Comparison of ENCODE assay signal across 8 cellular contexts in genomic region chr1:212814989-212815388, GRCh38. TPM values are rescaled to one million over a fixed set of nuclear protein-coding genes. Genes with fewer than 3 reads are reported as not detected.
DNase-seq lines count a peak whose midpoint lies in the region; ATAC-seq, FAIRE-seq and TF ChIP-seq lines count a peak whose summit lies in the region.

No MANE protein-coding gene starts in this region.

- RAD21 ChIA-PET in GM12878 (lab: Charles Lee; ENCODE audit: unreplicated experiment) = interaction anchor here (0.6 to 1.5 kb wide), 39 partner anchors 10 to 338 kb away, joined by 3 to 60 read pairs (median 4); partner anchors contain the start of gene FLVCR1

- CTCF ChIA-PET in Caco-2 (lab: Charles Lee) (interaction anchor here (0.9 to 1.4 kb wide), 4 partner anchors 13 to 46 kb away, joined by 3 to 10 read pairs (median 6); partner anchors contain the start of gene FLVCR1), GM12878 (lab: Yijun Ruan, JAX) (interaction anchor here (0.6 to 3.1 kb wide), 63 partner anchors 8 to 356 kb away, joined by 3 to 105 read pairs (median 4); partner anchors contain the start of gene FLVCR1)

- H3K27ac ChIP-seq in GM12878 (ENCODE audit: control insufficient read depth, insufficient read depth) = no peak overlapping the region

- no peaks in the 10 kb centered on the region for H3K9me3 ChIP-seq in Caco-2
- no peaks in the 10 kb centered on the region for H3K9me3 ChIP-seq in GM12878 (replicated peaks; ENCODE audit: control insufficient read depth, insufficient read depth, low read length)

- FAIRE-seq in GM12878 (lab: Jason Lieb, UNC) = no peak

- peak in 1 of 2 experiments; percentile 41 for DNase-seq in Caco-2
- no peak for DNase-seq in HFFc6
- no peak for DNase-seq in GM12878 (ENCODE audit: low read depth, low spot score)
- DNase-seq in midbrain (lab: John Stamatoyannopoulos, UW) = peak; percentile 71
- DNase-seq in effector memory CD8-positive, alpha-beta T cell = no peak
- DNase-seq in posterior cingulate gyrus = no peak
- DNase-seq in NCI-H2171 (lab: John Stamatoyannopoulos, UW) = no peak
- DNase-seq in NCI-H187 treated with DMSO at 0.1 percent for 48 hours (lab: John Stamatoyannopoulos, UW) = no peak

- no peak overlapping the region for H3K27ac Mint-ChIP-seq in Caco-2 (ENCODE audit: unreplicated experiment)
- H3K27ac Mint-ChIP-seq in HFFc6 = no peak overlapping the region
- H3K27ac Mint-ChIP-seq in effector memory CD8-positive, alpha-beta T cell = no peak overlapping the region

- H3K27me3 Mint-ChIP-seq in Caco-2 (ENCODE audit: insufficient read depth, unreplicated experiment) = no peaks in the 10 kb centered on the region
- H3K27me3 Mint-ChIP-seq in HFFc6 (ENCODE audit: insufficient read depth) = no peaks in the 10 kb centered on the region; the same call in 1 of the 2 replicates
- H3K27me3 Mint-ChIP-seq in effector memory CD8-positive, alpha-beta T cell = no peaks in the 10 kb centered on the region

- TF ChIP-seq POLR2A in GM12878 (IDR thresholded peaks at IDR 0.05; ENCODE audit: low read depth, low read length) = no peak

- H3K36me3 ChIP-seq in Caco-2 (ENCODE audit: control insufficient read depth, insufficient read depth, low read length) = no peaks in the 10 kb centered on the region
- peaks cover 0 to 3% of the 10 kb centered on the region in 2 experiments; a peak in 3 of 4 replicates for H3K36me3 ChIP-seq in GM12878 (ENCODE audit: control insufficient read depth in 2 of 2, insufficient read depth in 2 of 2, low read length in 1 of 2)

- peak; percentile 60 for TF ChIP-seq RAD21 in GM12878 (IDR thresholded peaks at IDR 0.05; ENCODE audit: insufficient read depth, low read depth, low read length)

- no peak overlapping the region for H2AFZ ChIP-seq in GM12878 (ENCODE audit: control insufficient read depth, low read depth, low read length)

- H3K4me1 Mint-ChIP-seq in Caco-2 (ENCODE audit: low read depth, unreplicated experiment) (peaks cover 14% of the 10 kb centered on the region), HFFc6 (ENCODE audit: low read depth) (peaks cover 7% of the 10 kb centered on the region)
- H3K4me1 Mint-ChIP-seq in effector memory CD8-positive, alpha-beta T cell (ENCODE audit: low read depth in 2 of 2) = no peaks in the 10 kb centered on the region

- 39% methylated on average over 5 of the region's 5 CpGs for WGBS in GM12878 (ENCODE audit: insufficient coverage, insufficient replicate concordance, low lambda C conversion rate, missing lambda C conversion rate)

- H3K4me3 Mint-ChIP-seq in Caco-2 (ENCODE audit: unreplicated experiment) = no peak overlapping the region
- H3K4me3 Mint-ChIP-seq in HFFc6 = no peak overlapping the region
- no peak overlapping the region for H3K4me3 Mint-ChIP-seq in effector memory CD8-positive, alpha-beta T cell

- H3K4me2 ChIP-seq in GM12878 (ENCODE audit: control insufficient read depth, insufficient read depth) = no peak overlapping the region

- TF ChIP-seq EP300 in GM12878 (IDR thresholded peaks at IDR 0.05; ENCODE audit: borderline replicate concordance in 1 of 2, control insufficient read depth in 1 of 2, low read depth in 2 of 2, low read length in 2 of 2) = no peak

- no peak overlapping the region for H3K9ac ChIP-seq in GM12878 (ENCODE audit: control insufficient read depth, insufficient read depth, low read length)

- in situ Hi-C loops in GM12878 (cut with MboI) = loop anchor here (5.0 kb wide), 1 partner anchor 182 kb away; no protein-coding TSS in a partner anchor

- POLR2A ChIA-PET in Caco-2 (lab: Charles Lee) = interaction anchor here (1.0 kb wide), 2 partner anchors 13 to 43 kb away, joined by 4 to 8 read pairs; partner anchors contain the start of gene FLVCR1
- POLR2A ChIA-PET in GM12878 (lab: Charles Lee) = interaction anchor here (0.6 to 1.5 kb wide), 3 partner anchors 8 to 170 kb away, joined by 4 to 6 read pairs (median 5); no protein-coding TSS in a partner anchor

- H3K9me3 Mint-ChIP-seq in Caco-2 (ENCODE audit: unreplicated experiment) (no peaks in the 10 kb centered on the region), HFFc6 (no peaks in the 10 kb centered on the region)
- no peaks in the 10 kb centered on the region for H3K9me3 Mint-ChIP-seq in effector memory CD8-positive, alpha-beta T cell

- TF ChIP-seq CTCF in Caco-2 (IDR thresholded peaks at IDR 0.05; ENCODE audit: insufficient read depth in 1 of 2, low read depth in 1 of 2, low read length in 1 of 2, severe bottlenecking in 1 of 2, unreplicated experiment in 1 of 2) (peak; percentile 11 to 36), HFFc6 (IDR thresholded peaks at IDR 0.05) (peak; percentile 70), GM12878 (IDR thresholded peaks at IDR 0.05 in 2 of 3, conservative IDR thresholded peaks at IDR 0.05 in 1 of 3; ENCODE audit: control insufficient read depth in 2 of 3, extremely low read depth in 1 of 3, insufficient read depth in 1 of 3, low read depth in 3 of 3, low read length in 3 of 3) (peak; percentile 30 to 44 (median 36); a peak in 4 of 6 replicates)

- intact Hi-C loops in Caco-2 (cut with micrococcal nuclease; ENCODE audit: unreplicated experiment) = loop anchor here (1.0 to 2.0 kb wide), 3 partner anchors 22 to 100 kb away; partner anchors contain the start of gene FLVCR1
- intact Hi-C loops in GM12878 (cut with micrococcal nuclease; ENCODE audit: unreplicated experiment) = loop anchor here (1.0 to 5.0 kb wide), 3 partner anchors 42 to 180 kb away; partner anchors contain the start of gene FLVCR1
- intact Hi-C loops in posterior cingulate gyrus (cut with DNase I) = loop anchor here (1.0 to 10.0 kb wide), 2 partner anchors 50 to 180 kb away; no protein-coding TSS in a partner anchor

- SMC1A ChIA-PET in GM12878 (lab: Charles Lee; ENCODE audit: uncharacterized antibody, unreplicated experiment) = interaction anchor here (0.6 to 4.2 kb wide), 44 partner anchors 10 to 337 kb away, joined by 3 to 73 read pairs (median 4); partner anchors contain the start of gene FLVCR1

- H3K4me1 ChIP-seq in Caco-2 (peaks cover 10% of the 10 kb centered on the region), GM12878 (ENCODE audit: control insufficient read depth, insufficient read depth, low read length) (peaks cover 2% of the 10 kb centered on the region; the same call in 1 of the 2 replicates)

- H3K4me3 ChIP-seq in Caco-2 (ENCODE audit: low read depth, low read length) (no peak overlapping the region), GM12878 (no peak overlapping the region)

- no peaks in the 10 kb centered on the region for H4K20me1 ChIP-seq in GM12878 (ENCODE audit: control insufficient read depth, insufficient read depth)

- no peak for ATAC-seq in GM12878
- ATAC-seq in effector memory CD8-positive, alpha-beta T cell (replicated peaks) = no peak

- H3K36me3 Mint-ChIP-seq in Caco-2 (ENCODE audit: insufficient read depth, unreplicated experiment) (no peaks in the 10 kb centered on the region), HFFc6 (ENCODE audit: low read depth) (no peaks in the 10 kb centered on the region)
- H3K36me3 Mint-ChIP-seq in effector memory CD8-positive, alpha-beta T cell (ENCODE audit: insufficient read depth) = peaks cover 2% of the 10 kb centered on the region

- H3K27me3 ChIP-seq in Caco-2 (replicated peaks; ENCODE audit: control insufficient read depth, insufficient read depth, low read length) (no peaks in the 10 kb centered on the region), GM12878 (replicated peaks in 1 of 2; ENCODE audit: control insufficient read depth in 2 of 2, insufficient read depth in 2 of 2, low read length in 1 of 2) (no peaks in the 10 kb centered on the region)

- no peaks in the 10 kb centered on the region for H3K79me2 ChIP-seq in GM12878 (ENCODE audit: control insufficient read depth, insufficient read depth, low read length)

- BruUV-seq in Caco-2 (replicated peaks; lab: Mats Ljungman, UMichigan) (no TSS peak), GM12878 (replicated peaks; lab: Mats Ljungman, UMichigan) (TSS peak; percentile 56)

RNA-seq across cellular contexts. Expression of gene TATDN3, which starts 23.3 kb away (rescaled TPM):
- total RNA-seq in Caco-2 (2022) = 9.6 and 12.4 TPM in 2 replicates
- 10 to 100 TPM in 5 of 6 experiments, 1 to 10 TPM in 1; 8.6 to 14.4 (median 12.1) TPM for total RNA-seq in HFFc6 (2021; fragmentation: NEBNext Ultra II Directional; extraction: Animal tissue kit (Norgen Biotek cat#: 25700))
- total RNA-seq in GM12878 (2013; cell fraction: nucleolus; rRNA removed) = 38.0 and 48.8 TPM in 2 replicates
- 15.5 and 21.7 TPM in 2 replicates for total RNA-seq in GM12878 (2014; rRNA removed)
- 20.7 and 21.0 TPM in 2 replicates for total RNA-seq in GM12878 (2014; rRNA removed; fragmentation: Illumina TruSeq; extraction: Trizol)
- total RNA-seq in GM12878 (2021) = 17.1 and 18.2 TPM in 2 replicates
- 11.4 TPM for polyA plus RNA-seq in GM12878 (2011; ENCODE audit: low read depth)
- 24.5 and 40.9 TPM in 2 replicates for polyA plus RNA-seq in GM12878 (2011; rRNA removed)
- polyA plus RNA-seq in GM12878 (2011; cell fraction: cytosol; rRNA removed) = 10.7 and 12.3 TPM in 2 replicates
- polyA plus RNA-seq in GM12878 (2011; cell fraction: nucleus; rRNA removed) = 8.2 and 9.9 TPM in 2 replicates
- 10.6 and 12.7 TPM in 2 replicates for polyA plus RNA-seq in GM12878 (2012)
- polyA plus RNA-seq in GM12878 (2014; fragmentation: Illumina TruSeq; extraction: Trizol) = 17.8 and 20.2 TPM in 2 replicates
- polyA plus RNA-seq in GM12878 (2014; fragmentation: Nextera tagmentation; extraction: Ambion mirVana) = 10 to 100 TPM; 34.0 to 40.0 TPM
- 14.8 and 15.9 TPM in 2 replicates for polyA plus RNA-seq in GM12878 (2014; rRNA removed)
- polyA plus RNA-seq in GM12878 (2016; fragmentation: Nextera tagmentation; extraction: Ambion mirVana) = 10 to 100 TPM; 28.0 to 32.7 TPM
- 16.9 and 22.8 TPM in 2 replicates for polyA minus RNA-seq in GM12878 (2011; rRNA and poly(A)+ RNA removed)
- polyA minus RNA-seq in GM12878 (2011; cell fraction: cytosol; rRNA and poly(A)+ RNA removed) = 5.9 TPM in 2 replicates
- 7.5 and 9.2 TPM in 2 replicates for polyA minus RNA-seq in GM12878 (2011; cell fraction: nucleus; rRNA and poly(A)+ RNA removed)

RNA-seq across cellular contexts. Expression of gene NSL1, which starts 23.4 kb away (rescaled TPM):
- 35.9 and 45.6 TPM in 2 replicates for total RNA-seq in Caco-2 (2022)
- total RNA-seq in HFFc6 (2021; fragmentation: NEBNext Ultra II Directional; extraction: Animal tissue kit (Norgen Biotek cat#: 25700)) = 10 to 100 TPM; 28.7 to 35.1 (median 30.4) TPM
- 97.5 and 114 TPM in 2 replicates for total RNA-seq in GM12878 (2013; cell fraction: nucleolus; rRNA removed)
- 41.9 and 46.9 TPM in 2 replicates for total RNA-seq in GM12878 (2014; rRNA removed)
- total RNA-seq in GM12878 (2014; rRNA removed; fragmentation: Illumina TruSeq; extraction: Trizol) = 37.5 and 40.2 TPM in 2 replicates
- 38.3 and 41.6 TPM in 2 replicates for total RNA-seq in GM12878 (2021)
- polyA plus RNA-seq in GM12878 (2011; ENCODE audit: low read depth) = 11.3 TPM
- 46.4 and 68.5 TPM in 2 replicates for polyA plus RNA-seq in GM12878 (2011; rRNA removed)
- 35.9 and 46.6 TPM in 2 replicates for polyA plus RNA-seq in GM12878 (2011; cell fraction: cytosol; rRNA removed)
- 25.8 and 25.9 TPM in 2 replicates for polyA plus RNA-seq in GM12878 (2011; cell fraction: nucleus; rRNA removed)
- polyA plus RNA-seq in GM12878 (2012) = 15.8 and 17.9 TPM in 2 replicates
- polyA plus RNA-seq in GM12878 (2014; fragmentation: Illumina TruSeq; extraction: Trizol) = 36.7 TPM in 2 replicates
- 10 to 100 TPM; 46.5 to 67.2 TPM for polyA plus RNA-seq in GM12878 (2014; fragmentation: Nextera tagmentation; extraction: Ambion mirVana)
- polyA plus RNA-seq in GM12878 (2014; rRNA removed) = 34.5 and 43.6 TPM in 2 replicates
- polyA plus RNA-seq in GM12878 (2016; fragmentation: Nextera tagmentation; extraction: Ambion mirVana) = 10 to 100 TPM; 72.3 to 74.2 TPM
- polyA minus RNA-seq in GM12878 (2011; rRNA and poly(A)+ RNA removed) = 20.3 and 27.5 TPM in 2 replicates
- 5.1 and 13.8 TPM in 2 replicates for polyA minus RNA-seq in GM12878 (2011; cell fraction: cytosol; rRNA and poly(A)+ RNA removed)
- polyA minus RNA-seq in GM12878 (2011; cell fraction: nucleus; rRNA and poly(A)+ RNA removed) = 27.0 and 42.8 TPM in 2 replicates

RNA-seq across cellular contexts. Expression of gene SPATA45, which starts 32.5 kb away (rescaled TPM):
- total RNA-seq in Caco-2 (2022) = not detected in 2 replicates
- total RNA-seq in HFFc6 (2021; fragmentation: NEBNext Ultra II Directional; extraction: Animal tissue kit (Norgen Biotek cat#: 25700)) = not detected
- not detected in 2 replicates for total RNA-seq in GM12878 (2013; cell fraction: nucleolus; rRNA removed)
- not detected in 2 replicates for total RNA-seq in GM12878 (2014; rRNA removed)
- total RNA-seq in GM12878 (2014; rRNA removed; fragmentation: Illumina TruSeq; extraction: Trizol) = not detected in 2 replicates
- 0.58 TPM in 1 of 2 replicates, not detected in the other for total RNA-seq in GM12878 (2021)
- not detected for polyA plus RNA-seq in GM12878 (2011; ENCODE audit: low read depth)
- polyA plus RNA-seq in GM12878 (2011; rRNA removed) = 0.22 and 0.49 TPM in 2 replicates
- not detected in 2 replicates for polyA plus RNA-seq in GM12878 (2011; cell fraction: cytosol; rRNA removed)
- polyA plus RNA-seq in GM12878 (2011; cell fraction: nucleus; rRNA removed) = not detected in 2 replicates
- not detected in 2 replicates for polyA plus RNA-seq in GM12878 (2012)
- polyA plus RNA-seq in GM12878 (2014; fragmentation: Illumina TruSeq; extraction: Trizol) = not detected in 2 replicates
- under 1 TPM in 1 of 2 experiments, not detected in 1; 0.31 TPM for polyA plus RNA-seq in GM12878 (2014; fragmentation: Nextera tagmentation; extraction: Ambion mirVana)
- polyA plus RNA-seq in GM12878 (2014; rRNA removed) = not detected in 2 replicates
- polyA plus RNA-seq in GM12878 (2016; fragmentation: Nextera tagmentation; extraction: Ambion mirVana) = under 1 TPM in 1 of 2 experiments, not detected in 1; 0.37 TPM
- polyA minus RNA-seq in GM12878 (2011; rRNA and poly(A)+ RNA removed) = not detected in 2 replicates
- not detected in 2 replicates for polyA minus RNA-seq in GM12878 (2011; cell fraction: cytosol; rRNA and poly(A)+ RNA removed)
- not detected in 2 replicates for polyA minus RNA-seq in GM12878 (2011; cell fraction: nucleus; rRNA and poly(A)+ RNA removed)

RNA-seq across cellular contexts. Expression of gene FLVCR1, which starts 43.1 kb away (rescaled TPM):
- 30.8 and 36.3 TPM in 2 replicates for total RNA-seq in Caco-2 (2022)
- 1 to 10 TPM; 3.7 to 5.5 (median 4.8) TPM for total RNA-seq in HFFc6 (2021; fragmentation: NEBNext Ultra II Directional; extraction: Animal tissue kit (Norgen Biotek cat#: 25700))
- 107 and 114 TPM in 2 replicates for total RNA-seq in GM12878 (2013; cell fraction: nucleolus; rRNA removed)
- total RNA-seq in GM12878 (2014; rRNA removed) = 17.8 and 20.2 TPM in 2 replicates
- 21.7 and 21.9 TPM in 2 replicates for total RNA-seq in GM12878 (2014; rRNA removed; fragmentation: Illumina TruSeq; extraction: Trizol)
- 13.4 and 17.3 TPM in 2 replicates for total RNA-seq in GM12878 (2021)
- 12.8 TPM for polyA plus RNA-seq in GM12878 (2011; ENCODE audit: low read depth)
- polyA plus RNA-seq in GM12878 (2011; rRNA removed) = 25.2 and 37.2 TPM in 2 replicates
- 11.8 and 12.8 TPM in 2 replicates for polyA plus RNA-seq in GM12878 (2011; cell fraction: cytosol; rRNA removed)
- polyA plus RNA-seq in GM12878 (2011; cell fraction: nucleus; rRNA removed) = 19.5 and 23.1 TPM in 2 replicates
- polyA plus RNA-seq in GM12878 (2012) = 13.8 and 14.1 TPM in 2 replicates
- polyA plus RNA-seq in GM12878 (2014; fragmentation: Illumina TruSeq; extraction: Trizol) = 18.1 and 20.0 TPM in 2 replicates
- 1 to 10 TPM; 7.1 to 8.6 TPM for polyA plus RNA-seq in GM12878 (2014; fragmentation: Nextera tagmentation; extraction: Ambion mirVana)
- 15.7 and 22.1 TPM in 2 replicates for polyA plus RNA-seq in GM12878 (2014; rRNA removed)
- 10 to 100 TPM in 1 of 2 experiments, 1 to 10 TPM in 1; 9.0 to 10.9 TPM for polyA plus RNA-seq in GM12878 (2016; fragmentation: Nextera tagmentation; extraction: Ambion mirVana)
- 33.4 and 35.4 TPM in 2 replicates for polyA minus RNA-seq in GM12878 (2011; rRNA and poly(A)+ RNA removed)
- 18.3 and 19.8 TPM in 2 replicates for polyA minus RNA-seq in GM12878 (2011; cell fraction: cytosol; rRNA and poly(A)+ RNA removed)
- 16.2 and 25.4 TPM in 2 replicates for polyA minus RNA-seq in GM12878 (2011; cell fraction: nucleus; rRNA and poly(A)+ RNA removed)
